Comparison of ENCODE assay signal across 8 cellular contexts in the genomic region with DNA sequence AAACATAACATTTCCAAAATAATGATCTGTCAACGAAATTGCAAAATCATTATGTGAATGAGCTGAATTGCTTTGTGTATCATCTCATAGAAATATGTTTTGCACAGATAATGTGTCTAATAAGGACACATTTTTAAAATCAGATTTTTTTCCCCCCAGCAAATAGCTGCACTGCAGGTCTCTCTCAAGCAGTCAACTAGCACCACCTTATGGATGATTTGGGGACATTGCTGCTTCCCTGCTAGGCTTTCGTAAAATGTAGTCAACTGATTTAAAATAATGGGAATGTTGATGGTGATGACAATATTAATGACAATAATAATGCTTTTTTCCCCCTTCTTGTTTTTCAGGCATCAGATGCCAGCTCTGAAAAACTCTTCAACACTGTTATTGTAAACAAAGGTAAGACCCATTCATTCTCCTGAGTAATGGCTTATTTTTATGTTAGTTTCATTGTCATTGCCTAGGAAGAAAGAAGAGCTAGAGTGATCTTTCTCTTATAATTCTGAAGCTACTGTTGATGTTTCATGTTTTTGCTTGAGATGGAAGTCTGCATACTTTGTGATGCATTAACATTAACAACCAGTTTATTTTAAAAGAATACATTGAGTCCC.
DNase-seq lines count a peak whose midpoint lies in the region; ATAC-seq and TF ChIP-seq lines count a peak whose summit lies in the region.

No MANE protein-coding gene starts in this region.

- intact Hi-C loops in HCT116 (cut with micrococcal nuclease) = no loop called here

- no peaks in the 10 kb centered on the region for H3K4me1 ChIP-seq in HCT116 (ENCODE audit: control insufficient read depth in 1 of 2, insufficient read depth in 2 of 2, low read length in 2 of 2)

- no peaks in the 10 kb centered on the region for H3K79me2 ChIP-seq in HCT116 (ENCODE audit: insufficient read depth, low read length)

- TF ChIP-seq CTCF in HCT116 (IDR thresholded peaks at IDR 0.05 in 2 of 3, conservative IDR thresholded peaks at IDR 0.05 in 1 of 3; ENCODE audit: borderline replicate concordance in 1 of 3, insufficient read depth in 1 of 3, low read depth in 2 of 3, low read length in 2 of 3) = peak in 2 of 3 experiments; percentile 33 to 41; a peak in 4 of 6 replicates

- no peak overlapping the region for H3K4me2 ChIP-seq in HCT116 (ENCODE audit: low read length)

- H3K4me3 ChIP-seq in HCT116 (replicated peaks in 1 of 2; ENCODE audit: low read depth in 1 of 2, low read length in 2 of 2) = no peak overlapping the region

- H3K27ac ChIP-seq in HCT116 (ENCODE audit: low read depth, low read length) = no peak overlapping the region

- no peaks in the 10 kb centered on the region for H4K20me1 ChIP-seq in HCT116 (ENCODE audit: insufficient read depth)

- CTCF ChIA-PET in HCT116 (lab: Charles Lee) = no interaction called here

- no peak overlapping the region for H3K9ac ChIP-seq in HCT116 (ENCODE audit: low read length)

- BruUV-seq in HCT116 (replicated peaks; lab: Mats Ljungman, UMichigan) = no TSS peak

- H3K36me3 ChIP-seq in HCT116 (ENCODE audit: control insufficient read depth in 1 of 2, insufficient read depth in 2 of 2, low read length in 2 of 2) = no peaks in the 10 kb centered on the region

- ATAC-seq in HCT116 (no peak), GM18873 (IDR thresholded peaks at IDR 0.05; ENCODE audit: low FRiP score, unreplicated experiment) (no peak)

- TF ChIP-seq POLR2A in HCT116 (IDR thresholded peaks at IDR 0.05; ENCODE audit: borderline replicate concordance, extremely low read depth, insufficient read depth, insufficient read length) = no peak

- H3K9me3 ChIP-seq in HCT116 (ENCODE audit: control insufficient read depth in 1 of 2, insufficient read depth in 1 of 2, low read depth in 1 of 2, low read length in 2 of 2) = peaks cover 0 to 18% of the 10 kb centered on the region in 2 experiments; a peak in 1 of 4 replicates

- peak; percentile 28; the same call in 1 of the 2 replicates for TF ChIP-seq RAD21 in HCT116 (IDR thresholded peaks at IDR 0.05; ENCODE audit: low read depth)

- H3K27me3 ChIP-seq in HCT116 (ENCODE audit: insufficient read depth, low read length) = no peaks in the 10 kb centered on the region

- POLR2A ChIA-PET in HCT116 (lab: Charles Lee) = no interaction called here

- no peak overlapping the region for H2AFZ ChIP-seq in HCT116 (ENCODE audit: low read depth, low read length, poor library complexity, severe bottlenecking)

- no peaks in the 10 kb centered on the region for H3K9me2 ChIP-seq in HCT116 (ENCODE audit: insufficient read depth)

- RAD21 ChIA-PET in HCT116 (lab: Charles Lee; ENCODE audit: low non-redundant PET in 1 of 2, low total read pairs in 2 of 2, uncharacterized antibody in 2 of 2, unreplicated experiment in 2 of 2) = no interaction called here

- peak; percentile 26 for DNase-seq in COLO668 (lab: John Stamatoyannopoulos, UW; ENCODE audit: unreplicated experiment)
- DNase-seq in HCT116 (ENCODE audit: low read depth, low spot score) = no peak
- peak; percentile 52 to 77 for DNase-seq in NCI-H526 (lab: John Stamatoyannopoulos, UW)
- DNase-seq in cerebellum (ENCODE audit: low spot score) = peak; percentile 67
- DNase-seq in lung microvascular endothelial cell (ENCODE audit: low read depth in 2 of 2) = peak; percentile 57 to 69
- no peak for DNase-seq in NCI-H1048 (lab: John Stamatoyannopoulos, UW)
- DNase-seq in activated naive CD4-positive, alpha-beta T cell treated with Interleukin-2 at 50 U/mL for 16 hours = no peak

TF ChIP-seq in HCT116, 20 proteins besides CTCF, POLR2A, EP300 and RAD21:
- TF ChIP-seq YY1 (IDR thresholded peaks at IDR 0.05; ENCODE audit: extremely low read depth, insufficient replicate concordance, low read depth, low read length) (no peak), ELF1 (IDR thresholded peaks at IDR 0.05; ENCODE audit: borderline replicate concordance, low read depth) (no peak), EGR1 (IDR thresholded peaks at IDR 0.05; ENCODE audit: low read depth) (no peak), ZFX (IDR thresholded peaks at IDR 0.05) (no peak), TCF7L2 (IDR thresholded peaks at IDR 0.05; ENCODE audit: borderline replicate concordance, extremely low read depth, insufficient read depth, insufficient read length) (no peak)
- TF ChIP-seq, protein P1, sequence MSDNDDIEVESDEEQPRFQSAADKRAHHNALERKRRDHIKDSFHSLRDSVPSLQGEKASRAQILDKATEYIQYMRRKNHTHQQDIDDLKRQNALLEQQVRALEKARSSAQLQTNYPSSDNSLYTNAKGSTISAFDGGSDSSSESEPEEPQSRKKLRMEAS (IDR thresholded peaks at IDR 0.05) = no peak
- TF ChIP-seq, protein P2, sequence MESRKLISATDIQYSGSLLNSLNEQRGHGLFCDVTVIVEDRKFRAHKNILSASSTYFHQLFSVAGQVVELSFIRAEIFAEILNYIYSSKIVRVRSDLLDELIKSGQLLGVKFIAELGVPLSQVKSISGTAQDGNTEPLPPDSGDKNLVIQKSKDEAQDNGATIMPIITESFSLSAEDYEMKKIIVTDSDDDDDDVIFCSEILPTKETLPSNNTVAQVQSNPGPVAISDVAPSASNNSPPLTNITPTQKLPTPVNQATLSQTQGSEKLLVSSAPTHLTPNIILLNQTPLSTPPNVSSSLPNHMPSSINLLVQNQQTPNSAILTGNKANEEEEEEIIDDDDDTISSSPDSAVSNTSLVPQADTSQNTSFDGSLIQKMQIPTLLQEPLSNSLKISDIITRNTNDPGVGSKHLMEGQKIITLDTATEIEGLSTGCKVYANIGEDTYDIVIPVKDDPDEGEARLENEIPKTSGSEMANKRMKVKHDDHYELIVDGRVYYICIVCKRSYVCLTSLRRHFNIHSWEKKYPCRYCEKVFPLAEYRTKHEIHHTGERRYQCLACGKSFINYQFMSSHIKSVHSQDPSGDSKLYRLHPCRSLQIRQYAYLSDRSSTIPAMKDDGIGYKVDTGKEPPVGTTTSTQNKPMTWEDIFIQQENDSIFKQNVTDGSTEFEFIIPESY (IDR thresholded peaks at IDR 0.05; ENCODE audit: extremely low read depth, insufficient replicate concordance, low read length) = no peak

Comparison
In these comparisons a context has a peak if more than half of its experiments do, and no peak if none do; other contexts are left out.
1. DNase-seq: peak in COLO668 (single experiment), NCI-H526 (2 of 2), cerebellum (single experiment) and lung microvascular endothelial cell (2 of 2); none in HCT116 (single experiment), NCI-H1048 (single experiment) and activated naive CD4-positive, alpha-beta T cell treated with Interleukin-2 at 50 U/mL for 16 hours (single experiment).